8 cellular contexts compared by ENCODE assay signal in genomic region chr1:44631333-44631646, GRCh38. TPM values are rescaled to one million over a fixed set of nuclear protein-coding genes. Genes with fewer than 3 reads are reported as not detected.
DNase-seq lines count a peak whose midpoint lies in the region; ATAC-seq and TF ChIP-seq lines count a peak whose summit lies in the region.

No MANE protein-coding gene starts in this region.

- H2BK120ac ChIP-seq in mesenchymal stem cell (ENCODE audit: low read depth, low read length): peak overlapping the region; percentile 80

- peak overlapping the region; percentile 91 to 94 for H3K18ac ChIP-seq in mesenchymal stem cell (ENCODE audit: low read depth in 1 of 2, low read length in 2 of 2)

- peak overlapping the region; percentile 75 to 86 for H3K4ac ChIP-seq in mesenchymal stem cell (ENCODE audit: low read depth in 1 of 2, low read length in 2 of 2)

- H3K4me2 ChIP-seq in mesenchymal stem cell (ENCODE audit: low read length, poor library complexity, severe bottlenecking): peak overlapping the region; percentile 44

- DNase-seq in GM12864 (ENCODE audit: low read depth) (no peak), astrocyte of the spinal cord (ENCODE audit: low read depth, low spot score) (no peak), mesenchymal stem cell (no peak), vagina (ENCODE audit: extremely low spot score in 2 of 2) (no peak), HuH-7.5 (ENCODE audit: low spot score) (no peak), putamen (ENCODE audit: low spot score) (no peak)

- H2BK12ac ChIP-seq in mesenchymal stem cell (ENCODE audit: low read length in 2 of 2): no peak overlapping the region

- peak overlapping the region; percentile 100 for H4K8ac ChIP-seq in mesenchymal stem cell (ENCODE audit: low read length)

- no peak for TF ChIP-seq POLR2A in vagina (IDR thresholded peaks at IDR 0.05)

- peak overlapping the region; percentile 59 for H2AFZ ChIP-seq in mesenchymal stem cell (ENCODE audit: low read depth, low read length)

- peak overlapping the region; percentile 8 for H2AK5ac ChIP-seq in mesenchymal stem cell (ENCODE audit: low read length, severe bottlenecking)

- TF ChIP-seq CTCF in GM12864 (IDR thresholded peaks at IDR 0.05; ENCODE audit: low read depth, low read length, missing control alignments): no peak
- TF ChIP-seq CTCF in astrocyte of the spinal cord (IDR thresholded peaks at IDR 0.05; ENCODE audit: low read depth, low read length): no peak
- no peak for TF ChIP-seq CTCF in vagina (IDR thresholded peaks at IDR 0.05)

- H3K4me1 ChIP-seq in mesenchymal stem cell (ENCODE audit: control insufficient read depth, insufficient read depth, low read depth, low read length) (peaks cover 3% of the 10 kb centered on the region), vagina (peaks cover 30% of the 10 kb centered on the region)

- H3K9ac ChIP-seq in mesenchymal stem cell (ENCODE audit: low read length): peak overlapping the region; percentile 91

- peak overlapping the region in 1 of 2 experiments; percentile 90 for H3K23ac ChIP-seq in mesenchymal stem cell (ENCODE audit: low read length in 2 of 2)

- 34% methylated on average over 8 of the region's 8 CpGs for whole genome bisulfite sequencing in mesenchymal stem cell

- in situ Hi-C loops in astrocyte of the spinal cord (cut with HindIII; ENCODE audit: low sequenced_read_pairs): no loop called here

- H3K27me3 ChIP-seq in mesenchymal stem cell (ENCODE audit: control insufficient read depth in 1 of 2, insufficient read depth in 1 of 2, low read length in 2 of 2) (no peaks in the 10 kb centered on the region), vagina (no peaks in the 10 kb centered on the region)

- H2BK5ac ChIP-seq in mesenchymal stem cell (ENCODE audit: low read depth, low read length, poor library complexity, severe bottlenecking): no peak overlapping the region

- H4K91ac ChIP-seq in mesenchymal stem cell (ENCODE audit: low read length): peak overlapping the region; percentile 85

- no peak overlapping the region for H2BK15ac ChIP-seq in mesenchymal stem cell (ENCODE audit: low read depth, poor library complexity, severe bottlenecking)

- H3K9me3 ChIP-seq in mesenchymal stem cell (ENCODE audit: control insufficient read depth, low read length): no peaks in the 10 kb centered on the region
- no peaks in the 10 kb centered on the region for H3K9me3 ChIP-seq in vagina

- H3K14ac ChIP-seq in mesenchymal stem cell (ENCODE audit: low read length in 2 of 2): peak overlapping the region in 1 of 2 experiments; percentile 68

- intact Hi-C loops in vagina (cut with DNase I): no loop called here

- peak overlapping the region; percentile 76 for H3K4me3 ChIP-seq in GM12864 (ENCODE audit: low read depth, low read length)
- peak overlapping the region; percentile 66 for H3K4me3 ChIP-seq in astrocyte of the spinal cord (ENCODE audit: low read depth, low read length)
- peak overlapping the region; percentile 70 to 75 for H3K4me3 ChIP-seq in mesenchymal stem cell (ENCODE audit: insufficient read depth in 1 of 2, low read depth in 1 of 2, low read length in 2 of 2)
- peak overlapping the region; percentile 73 to 98 for H3K4me3 ChIP-seq in vagina

- H3K27ac ChIP-seq in mesenchymal stem cell (ENCODE audit: low read length, poor library complexity, severe bottlenecking) (peak overlapping the region; percentile 56), vagina (peak overlapping the region; percentile 89)

- ATAC-seq in HG03159 (IDR thresholded peaks at IDR 0.05; ENCODE audit: unreplicated experiment) (peak; percentile 3), HG02938 (IDR thresholded peaks at IDR 0.05; ENCODE audit: unreplicated experiment) (no peak)

- H3K79me1 ChIP-seq in mesenchymal stem cell (replicated peaks; ENCODE audit: low read length, poor library complexity, severe bottlenecking): peaks cover 32% of the 10 kb centered on the region

- H3K36me3 ChIP-seq in mesenchymal stem cell (ENCODE audit: control insufficient read depth in 1 of 2, insufficient read depth in 2 of 2, low read depth in 1 of 2, low read length in 2 of 2) (peaks cover 21 to 34% of the 10 kb centered on the region in 2 experiments), vagina (peaks cover 0 to 15% of the 10 kb centered on the region in 2 donors)

RNA-seq across cellular contexts. Expression of gene TMEM53, which starts 43.0 kb away (rescaled TPM):
- 17.9 TPM for polyA plus RNA-seq in mesenchymal stem cell (2013, experiment 1 of 2)
- polyA plus RNA-seq in mesenchymal stem cell (2013, experiment 2 of 2): 18.1 TPM
- total RNA-seq in vagina: 7.9 TPM

RNA-seq across cellular contexts. Expression of gene ARMH1, which starts 43.2 kb away (rescaled TPM):
- 0.76 TPM for polyA plus RNA-seq in mesenchymal stem cell (2013, experiment 1 of 2)
- 0.63 TPM for polyA plus RNA-seq in mesenchymal stem cell (2013, experiment 2 of 2)
- not detected for total RNA-seq in vagina
